ENCODE assay signal across 1 cellular context in genomic region chr16:57518520-57518919, GRCh38.
TF ChIP-seq lines count a peak whose summit lies in the region.

No MANE protein-coding gene starts in this region.

TF ChIP-seq in K562, 482 proteins besides CTCF, POLR2A, EP300 and RAD21:
- TF ChIP-seq SNIP1 (IDR thresholded peaks at IDR 0.05; ENCODE audit: low read depth) (no peak), PKNOX1 (IDR thresholded peaks at IDR 0.05) (no peak), ARID1B (IDR thresholded peaks at IDR 0.05) (no peak), ELK3 (CRISPR knock-in tag; IDR thresholded peaks at IDR 0.05) (no peak), FOXP4 (CRISPR knock-in tag; IDR thresholded peaks at IDR 0.05; ENCODE audit: borderline replicate concordance) (no peak), MEIS2 (IDR thresholded peaks at IDR 0.05; ENCODE audit: partially characterized antibody) (no peak), HMGXB4 (CRISPR knock-in tag; IDR thresholded peaks at IDR 0.05) (no peak), PRDM10 (IDR thresholded peaks at IDR 0.05; ENCODE audit: partially characterized antibody) (no peak), ZC3H4 (CRISPR knock-in tag; IDR thresholded peaks at IDR 0.05; ENCODE audit: borderline replicate concordance) (no peak), ZHX1 (conservative IDR thresholded peaks at IDR 0.05; ENCODE audit: low read length) (no peak), ZNF395 (CRISPR knock-in tag; IDR thresholded peaks at IDR 0.05) (no peak), SMAD3 (CRISPR knock-in tag; conservative IDR thresholded peaks at IDR 0.05) (no peak), SETDB1 (IDR thresholded peaks at IDR 0.05; ENCODE audit: low read length) (no peak), DPF2 (IDR thresholded peaks at IDR 0.05) (no peak), HLTF (IDR thresholded peaks at IDR 0.05) (no peak), RNF219 (CRISPR knock-in tag; IDR thresholded peaks at IDR 0.05) (no peak), ZNF23 (CRISPR knock-in tag; IDR thresholded peaks at IDR 0.05) (no peak), KHSRP (IDR thresholded peaks at IDR 0.05) (no peak), ZBTB17 (CRISPR knock-in tag; IDR thresholded peaks at IDR 0.05) (no peak), NBN (IDR thresholded peaks at IDR 0.05; ENCODE audit: low read depth) (no peak)
